ENCODE assay signal across 8 cellular contexts in genomic region chr9:38160613-38161215, GRCh38.
A peak's percentile ranks its signal among the peaks of the same experiment; 100 is the strongest.
DNase-seq lines count a peak whose midpoint lies in the region; ATAC-seq and TF ChIP-seq lines count a peak whose summit lies in the region.

No MANE protein-coding gene starts in this region.

- intact Hi-C loops in dorsolateral prefrontal cortex (cut with DNase I) = loop anchor here (2.0 to 5.0 kb wide), 3 partner anchors 148 to 243 kb away; no protein-coding TSS in a partner anchor

- no peak overlapping the region for H3K4me3 ChIP-seq in dorsolateral prefrontal cortex

- no peak for ATAC-seq in HG02884 (IDR thresholded peaks at IDR 0.05; ENCODE audit: unreplicated experiment)

- H3K36me3 Mint-ChIP-seq in activated CD4-positive, alpha-beta T cell treated with anti-CD3 and anti-CD28 coated beads, Interleukin-2, amount 10 ng/mL, durations not matched to agents 7 days and 5 days (ENCODE audit: low read depth) = no peaks in the 10 kb centered on the region

- no peaks in the 10 kb centered on the region for H3K27me3 Mint-ChIP-seq in activated CD4-positive, alpha-beta T cell treated with anti-CD3 and anti-CD28 coated beads, Interleukin-2, amount 10 ng/mL, durations not matched to agents 7 days and 5 days

- POLR2A ChIA-PET in activated CD4-positive, alpha-beta T cell treated with anti-CD3 and anti-CD28 coated beads, Interleukin-2, amount 10 ng/mL, durations not matched to agents 7 days and 5 days (lab: Charles Lee) = no interaction called here

- H3K4me3 Mint-ChIP-seq in activated CD4-positive, alpha-beta T cell treated with anti-CD3 and anti-CD28 coated beads, Interleukin-2, amount 10 ng/mL, durations not matched to agents 7 days and 5 days = no peak overlapping the region

- CTCF ChIA-PET in activated CD4-positive, alpha-beta T cell treated with anti-CD3 and anti-CD28 coated beads, Interleukin-2, amount 10 ng/mL, durations not matched to agents 7 days and 5 days (lab: Charles Lee) = interaction anchor here (1.1 to 1.2 kb wide), 2 partner anchors 15 to 72 kb away, joined by 3 read pairs; no protein-coding TSS in a partner anchor

- H3K27me3 ChIP-seq in dorsolateral prefrontal cortex = no peaks in the 10 kb centered on the region

- H3K9me3 Mint-ChIP-seq in activated CD4-positive, alpha-beta T cell treated with anti-CD3 and anti-CD28 coated beads, Interleukin-2, amount 10 ng/mL, durations not matched to agents 7 days and 5 days = no peaks in the 10 kb centered on the region

- peaks cover 3% of the 10 kb centered on the region for H3K4me1 Mint-ChIP-seq in activated CD4-positive, alpha-beta T cell treated with anti-CD3 and anti-CD28 coated beads, Interleukin-2, amount 10 ng/mL, durations not matched to agents 7 days and 5 days

- peak; percentile 25 to 82 (median 72) for TF ChIP-seq CTCF in dorsolateral prefrontal cortex (IDR thresholded peaks at IDR 0.05 in 54 of 56, conservative IDR thresholded peaks at IDR 0.05 in 2 of 56; ENCODE audit: low read depth in 1 of 56, partially characterized antibody in 56 of 56)

- H3K27ac Mint-ChIP-seq in activated CD4-positive, alpha-beta T cell treated with anti-CD3 and anti-CD28 coated beads, Interleukin-2, amount 10 ng/mL, durations not matched to agents 7 days and 5 days = no peak overlapping the region

- no peak overlapping the region for H3K27ac ChIP-seq in dorsolateral prefrontal cortex

- peak; percentile 8 for DNase-seq in SIG-M5 treated with dmso at 0.1 percent for 504 hours (lab: John Stamatoyannopoulos, UW; ENCODE audit: unreplicated experiment)
- DNase-seq in SIG-M5 (lab: John Stamatoyannopoulos, UW) = no peak
- DNase-seq in NCI-H1694 treated with DMSO at 0.1 percent for 48 hours (lab: John Stamatoyannopoulos, UW) = peak; percentile 49
- peak; percentile 68 for DNase-seq in activated CD4-positive, alpha-beta T cell treated with anti-CD3 and anti-CD28 coated beads, Interleukin-2, amount 10 ng/mL, durations not matched to agents 7 days and 5 days
- peak in 5 of 10 donors; percentile 16 to 58 (median 24) for DNase-seq in dorsolateral prefrontal cortex
- peak; percentile 52 for DNase-seq in medulla oblongata (ENCODE audit: extremely low spot score)
- peak; percentile 9 to 38 for DNase-seq in stimulated activated CD8-positive, alpha-beta memory T cell treated with anti-CD3 and anti-CD28 coated beads, Interleukin-4, amount 100 ng/mL, for 4 hours (ENCODE audit: low read depth in 2 of 2, low spot score in 1 of 2)
